ENCODE assay signal across 1 cellular context in genomic region chr1:228163004-228163753, GRCh38.
TF ChIP-seq lines count a peak whose summit lies in the region.

No MANE protein-coding gene starts in this region.

TF ChIP-seq in WTC11, 78 proteins besides CTCF, POLR2A, EP300 and RAD21 (continued from another document):
- TF ChIP-seq IRF2 (CRISPR knock-in tag; IDR thresholded peaks at IDR 0.05; ENCODE audit: borderline replicate concordance, low read depth) (no peak), MXD4 (CRISPR knock-in tag; IDR thresholded peaks at IDR 0.05; ENCODE audit: borderline replicate concordance) (no peak), CREB1 (CRISPR knock-in tag; IDR thresholded peaks at IDR 0.05) (no peak), HMGXB4 (CRISPR knock-in tag; IDR thresholded peaks at IDR 0.05) (no peak), ZNF396 (CRISPR knock-in tag; IDR thresholded peaks at IDR 0.05; ENCODE audit: borderline replicate concordance) (no peak), ATF2 (CRISPR knock-in tag; IDR thresholded peaks at IDR 0.05; ENCODE audit: borderline replicate concordance, low read depth) (no peak), USF1 (CRISPR knock-in tag; IDR thresholded peaks at IDR 0.05) (no peak), E2F1 (CRISPR knock-in tag; IDR thresholded peaks at IDR 0.05) (no peak), CDX4 (CRISPR knock-in tag; IDR thresholded peaks at IDR 0.05; ENCODE audit: borderline replicate concordance) (no peak), KAT7 (CRISPR knock-in tag; IDR thresholded peaks at IDR 0.05; ENCODE audit: borderline replicate concordance) (no peak), FOXP4 (CRISPR knock-in tag; IDR thresholded peaks at IDR 0.05) (no peak)
TF ChIP-seq in WTC11: peak in this region for 0.
